Comparison of ENCODE assay signal across 10 cellular contexts in genomic region chr13:44317752-44318550, GRCh38. TPM values are rescaled to one million over a fixed set of nuclear protein-coding genes. Genes with fewer than 3 reads are reported as not detected.
DNase-seq lines count a peak whose midpoint lies in the region; ATAC-seq and TF ChIP-seq lines count a peak whose summit lies in the region.
"Had no signal": no experiment of that assay in that cellular context is flagged by ENCODE, and none has a peak within 500 bp of the region (broad histone marks: within the 10 kb centered on the region; RNA-seq: fewer than 3 reads in every experiment).

No MANE protein-coding gene starts in this region.

- no peak overlapping the region for H3K4me3 Mint-ChIP-seq in brain
- H3K4me3 Mint-ChIP-seq: naive B cell had no signal

- no peaks in the 10 kb centered on the region for H3K36me3 Mint-ChIP-seq in brain

- no peak for TF ChIP-seq CTCF in brain (conservative IDR thresholded peaks at IDR 0.05)

- CTCF ChIA-PET in HEK293T (lab: Yijun Ruan, JAX): no interaction called here

- DNase-seq in ELR (ENCODE audit: low read depth): peak; percentile 54
- peak; percentile 77 for DNase-seq in NCI-H1694 treated with DMSO at 0.1 percent for 48 hours (lab: John Stamatoyannopoulos, UW)
- peak; percentile 73 for DNase-seq in renal cortical epithelial cell (ENCODE audit: low read depth)
- no peak for DNase-seq in HEK293T (ENCODE audit: extremely low spot score)
- no peak for DNase-seq in NAMALWA (ENCODE audit: low spot score)
- no peak for DNase-seq in NCI-H510A treated with DMSO at 0.1 percent for 48 hours (lab: John Stamatoyannopoulos, UW)
- DNase-seq: aorta, naive B cell had no signal

- peaks cover 42% of the 10 kb centered on the region for H3K4me1 Mint-ChIP-seq in brain
- H3K4me1 Mint-ChIP-seq: naive B cell had no signal

- no peak for ATAC-seq in HG03432 (IDR thresholded peaks at IDR 0.05; ENCODE audit: unreplicated experiment)

- no peaks in the 10 kb centered on the region for H3K27me3 Mint-ChIP-seq in brain

- H3K9me3 Mint-ChIP-seq in brain: peaks cover 4 to 20% (median 5%) of the 10 kb centered on the region in 5 experiments

- POLR2A ChIA-PET in HEK293T (lab: Yijun Ruan, JAX): no interaction called here

- peak overlapping the region in 3 of 5 experiments; percentile 48 to 65 (median 55) for H3K27ac Mint-ChIP-seq in brain
- H3K27ac Mint-ChIP-seq: naive B cell had no signal

TF ChIP-seq in HEK293T, 16 proteins besides CTCF, POLR2A, EP300 and RAD21:
- TF ChIP-seq TARDBP (IDR thresholded peaks at IDR 0.05): no peak
- TF ChIP-seq HDGF (IDR thresholded peaks at IDR 0.05; ENCODE audit: borderline replicate concordance): no peak
- no peak for TF ChIP-seq ZNF384 (IDR thresholded peaks at IDR 0.05)
- no peak for TF ChIP-seq FOXM1 (IDR thresholded peaks at IDR 0.05; ENCODE audit: borderline replicate concordance)
- TF ChIP-seq LEF1 (IDR thresholded peaks at IDR 0.05; ENCODE audit: borderline replicate concordance): no peak
- no peak for TF ChIP-seq ARNT (IDR thresholded peaks at IDR 0.05)
- no peak for TF ChIP-seq FOXK2 (IDR thresholded peaks at IDR 0.05)
- TF ChIP-seq L3MBTL2 (conservative IDR thresholded peaks at IDR 0.05): no peak
- no peak for TF ChIP-seq ELF4 (IDR thresholded peaks at IDR 0.05)

RNA-seq across cellular contexts. Expression of gene SERP2, which starts 55.7 kb away (rescaled TPM):
- polyA plus RNA-seq in brain (ENCODE audit: insufficient read depth, low read depth, low replicate concordance): 33.1 TPM
- total RNA-seq in renal cortical epithelial cell: 8.0 and 8.1 TPM in 2 replicates

Comparison
In these comparisons a context has a peak if more than half of its experiments do, and no peak if none do; other contexts are left out.
1. DNase-seq: peak in ELR (single experiment), NCI-H1694 treated with DMSO at 0.1 percent for 48 hours (single experiment) and renal cortical epithelial cell (single experiment); none in HEK293T (single experiment), NAMALWA (single experiment) and NCI-H510A treated with DMSO at 0.1 percent for 48 hours (single experiment).